9 cellular contexts compared by ENCODE assay signal in the genomic region with DNA sequence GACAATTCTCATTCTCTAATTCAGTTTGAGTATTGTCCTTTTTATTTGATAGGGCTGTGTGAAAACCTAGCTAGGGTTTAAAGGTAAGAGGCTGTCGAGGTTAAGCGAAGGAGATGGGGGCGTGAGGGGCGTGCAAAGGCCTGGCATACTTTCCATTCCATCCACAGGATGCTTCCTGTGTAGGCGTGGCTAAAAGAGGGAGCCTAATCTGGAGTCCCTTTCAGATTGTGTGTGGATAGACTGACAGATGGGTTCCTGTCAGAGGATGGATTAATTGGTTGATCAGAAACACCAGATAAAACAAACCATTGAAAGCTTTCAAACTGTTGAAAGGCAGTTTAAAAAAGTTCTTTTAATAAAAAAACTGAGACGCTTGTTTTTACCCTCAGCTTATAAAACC. TPM values are rescaled to one million over a fixed set of nuclear protein-coding genes. Genes with fewer than 3 reads are reported as not detected.
DNase-seq lines count a peak whose midpoint lies in the region; ATAC-seq and TF ChIP-seq lines count a peak whose summit lies in the region.
"Had no signal": no experiment of that assay in that cellular context is flagged by ENCODE, and none has a peak within 500 bp of the region (broad histone marks: within the 10 kb centered on the region; RNA-seq: fewer than 3 reads in every experiment).

No MANE protein-coding gene starts in this region.

- no peak overlapping the region for H3K27ac ChIP-seq in endodermal cell (ENCODE audit: low read depth, low read length)

- H3K9me3 Mint-ChIP-seq in Caco-2 (ENCODE audit: unreplicated experiment) (no peaks in the 10 kb centered on the region), endodermal cell (no peaks in the 10 kb centered on the region), osteocyte (ENCODE audit: unreplicated experiment) (no peaks in the 10 kb centered on the region)

- H3K36me3 Mint-ChIP-seq in Caco-2 (ENCODE audit: insufficient read depth, unreplicated experiment) = peaks cover 35% of the 10 kb centered on the region
- H3K36me3 Mint-ChIP-seq in endodermal cell (ENCODE audit: low read depth) = no peaks in the 10 kb centered on the region
- H3K36me3 Mint-ChIP-seq in osteocyte (ENCODE audit: unreplicated experiment) = peaks cover 2% of the 10 kb centered on the region

- TF ChIP-seq CTCF in Caco-2 (IDR thresholded peaks at IDR 0.05; ENCODE audit: insufficient read depth in 1 of 2, low read depth in 1 of 2, low read length in 1 of 2, severe bottlenecking in 1 of 2, unreplicated experiment in 1 of 2) (no peak), endodermal cell (conservative IDR thresholded peaks at IDR 0.05) (no peak), osteocyte (IDR thresholded peaks at IDR 0.05) (no peak), lower leg skin (IDR thresholded peaks at IDR 0.05) (no peak)

- no peaks in the 10 kb centered on the region for H3K9me3 ChIP-seq in Caco-2
- no peaks in the 10 kb centered on the region for H3K9me3 ChIP-seq in endodermal cell (ENCODE audit: control insufficient read depth, low read length)

- 39% methylated on average over 6 of the region's 6 CpGs; no CpG with 5 or more reads in 1 of the 2 experiments for WGBS in endodermal cell (ENCODE audit: insufficient coverage in 1 of 2, insufficient read length in 1 of 2), 2 experiments
- 46 to 47% methylated on average over 6 of the region's 6 CpGs for WGBS in lower leg skin, 2 donors

- no peaks in the 10 kb centered on the region for H3K27me3 ChIP-seq in Caco-2 (replicated peaks; ENCODE audit: control insufficient read depth, insufficient read depth, low read length)
- no peaks in the 10 kb centered on the region for H3K27me3 ChIP-seq in endodermal cell (ENCODE audit: control insufficient read depth, insufficient read depth, low read length, poor library complexity, severe bottlenecking)

- H3K27ac Mint-ChIP-seq in Caco-2 (ENCODE audit: unreplicated experiment) = peak overlapping the region; percentile 98
- peak overlapping the region; percentile 94 for H3K27ac Mint-ChIP-seq in endodermal cell
- peak overlapping the region; percentile 95 for H3K27ac Mint-ChIP-seq in osteocyte (ENCODE audit: unreplicated experiment)

- peak overlapping the region; percentile 36 for H3K4me3 ChIP-seq in Caco-2 (ENCODE audit: low read depth, low read length)
- H3K4me3 ChIP-seq in endodermal cell (ENCODE audit: low read length) = peak overlapping the region; percentile 96
- H3K4me3 ChIP-seq in lower leg skin (ENCODE audit: low read depth, poor library complexity, severe bottlenecking) = no peak overlapping the region

- no TSS peak for BruUV-seq in Caco-2 (replicated peaks; lab: Mats Ljungman, UMichigan)

- POLR2A ChIA-PET in Caco-2 (lab: Charles Lee) = interaction anchor here (0.5 to 2.0 kb wide), 6 partner anchors 11 to 184 kb away, joined by 3 to 18 read pairs (median 4); no protein-coding TSS in a partner anchor

- H3K4me3 Mint-ChIP-seq in Caco-2 (ENCODE audit: unreplicated experiment) = peak overlapping the region; percentile 86
- H3K4me3 Mint-ChIP-seq in endodermal cell = peak overlapping the region; percentile 95
- H3K4me3 Mint-ChIP-seq in osteocyte (ENCODE audit: unreplicated experiment) = peak overlapping the region; percentile 89

- H3K27me3 Mint-ChIP-seq in Caco-2 (ENCODE audit: insufficient read depth, unreplicated experiment) = no peaks in the 10 kb centered on the region
- peaks cover 4% of the 10 kb centered on the region for H3K27me3 Mint-ChIP-seq in endodermal cell (ENCODE audit: insufficient read depth)
- H3K27me3 Mint-ChIP-seq in osteocyte (ENCODE audit: unreplicated experiment) = no peaks in the 10 kb centered on the region

- TF ChIP-seq POLR2A in lower leg skin (IDR thresholded peaks at IDR 0.05) = no peak

- peaks cover 44% of the 10 kb centered on the region for H3K4me1 ChIP-seq in Caco-2
- H3K4me1 ChIP-seq in endodermal cell (ENCODE audit: control insufficient read depth, insufficient read depth, low read length) = peaks cover 12% of the 10 kb centered on the region

- DNase-seq in Caco-2 (peak; percentile 71 to 84), RKO (ENCODE audit: low spot score) (peak; percentile 90), endodermal cell (peak; percentile 87), osteocyte (ENCODE audit: extremely low spot score, unreplicated experiment) (no peak), lower leg skin (ENCODE audit: low spot score in 2 of 2) (no peak)
- no peak for DNase-seq in central memory CD4-positive, alpha-beta T cell
- DNase-seq in activated effector memory CD4-positive, alpha-beta T cell treated with anti-CD3 and anti-CD28 coated beads, Interleukin-2, amount 50 U/mL, for 16 hours = no peak
- DNase-seq: NCI-H187 had no signal

- peaks cover 39% of the 10 kb centered on the region for H3K4me1 Mint-ChIP-seq in Caco-2 (ENCODE audit: low read depth, unreplicated experiment)
- H3K4me1 Mint-ChIP-seq in endodermal cell = peaks cover 60% of the 10 kb centered on the region
- peaks cover 37% of the 10 kb centered on the region for H3K4me1 Mint-ChIP-seq in osteocyte (ENCODE audit: unreplicated experiment)

- no peak for ATAC-seq in HG02884 (IDR thresholded peaks at IDR 0.05; ENCODE audit: unreplicated experiment)

- H3K36me3 ChIP-seq in Caco-2 (ENCODE audit: control insufficient read depth, insufficient read depth, low read length) = no peaks in the 10 kb centered on the region
- peaks cover under 1% of the 10 kb centered on the region for H3K36me3 ChIP-seq in endodermal cell (ENCODE audit: control insufficient read depth, insufficient read depth, low read length)

- H3K9ac ChIP-seq in endodermal cell (ENCODE audit: extremely low read depth, low read length, poor library complexity, severe bottlenecking) = peak overlapping the region; percentile 57

- intact Hi-C loops in Caco-2 (cut with micrococcal nuclease; ENCODE audit: unreplicated experiment) = loop anchor here (1.0 to 5.0 kb wide), 10 partner anchors 25 to 680 kb away; partner anchors contain the start of gene RFESD
- intact Hi-C loops in lower leg skin (cut with DNase I; ENCODE audit: low total_unique reads) = loop anchor here (10.0 kb wide), 1 partner anchor 372 kb away; no protein-coding TSS in a partner anchor

- CTCF ChIA-PET in Caco-2 (lab: Charles Lee) = interaction anchor here (0.5 to 3.1 kb wide), 4 partner anchors 23 to 374 kb away, joined by 3 to 14 read pairs (median 6); no protein-coding TSS in a partner anchor

RNA-seq across cellular contexts. Expression of gene ELL2, which starts 1.1 kb away (rescaled TPM):
- total RNA-seq in Caco-2 (2022) (78.1 and 81.0 TPM in 2 replicates), endodermal cell (10 to 100 TPM; 28.6 to 44.1 TPM), osteocyte (50.7 and 50.8 TPM in 2 replicates), lower leg skin (10 to 100 TPM; 32.4 to 50.3 (median 45.1) TPM)
- polyA plus RNA-seq in endodermal cell (2013, experiment 1 of 2) = 16.7 TPM
- polyA plus RNA-seq in endodermal cell (2013, experiment 2 of 2) = 17.0 TPM

Comparison
In these comparisons a context has a peak if more than half of its experiments do, and no peak if none do; other contexts are left out.
1. DNase-seq: peak in Caco-2 (2 of 2), RKO (single experiment) and endodermal cell (single experiment); none in osteocyte (single experiment), central memory CD4-positive, alpha-beta T cell (single experiment), activated effector memory CD4-positive, alpha-beta T cell treated with anti-CD3 and anti-CD28 coated beads, Interleukin-2, amount 50 U/mL, for 16 hours (single experiment) and lower leg skin (0 of 2).
2. Peak in every context shown above with its lines, with median percentiles within 50 percentile points of each other: H3K27ac Mint-ChIP-seq and H3K4me3 Mint-ChIP-seq.